In genomic region chr1:43655953-43656352, GRCh38 we compare ENCODE assay signal across 1 cellular context.
TF ChIP-seq lines count a peak whose summit lies in the region.

No MANE protein-coding gene starts in this region.

TF ChIP-seq in GM12878, 131 proteins besides CTCF, POLR2A, EP300 and RAD21:
- TF ChIP-seq JUND (IDR thresholded peaks at IDR 0.05; ENCODE audit: low read depth, low read length) (no peak), ZNF384 (IDR thresholded peaks at IDR 0.05; ENCODE audit: borderline replicate concordance, low read depth, low read length) (peak; percentile 16; the same call in 1 of the 2 replicates), MEF2B (IDR thresholded peaks at IDR 0.05; ENCODE audit: partially characterized antibody, poor library complexity, severe bottlenecking) (no peak), TBL1XR1 (IDR thresholded peaks at IDR 0.05; ENCODE audit: low read depth, low read length) (no peak), MTA2 (IDR thresholded peaks at IDR 0.05; ENCODE audit: low read depth) (no peak), ZNF207 (IDR thresholded peaks at IDR 0.05; ENCODE audit: borderline replicate concordance) (no peak), STAT1 (conservative IDR thresholded peaks at IDR 0.05) (no peak), PKNOX1 (IDR thresholded peaks at IDR 0.05) (no peak), SPI1 (IDR thresholded peaks at IDR 0.05; ENCODE audit: borderline replicate concordance, insufficient read depth, low read depth, low read length) (peak; percentile 88), KAT2A (conservative IDR thresholded peaks at IDR 0.05; ENCODE audit: control insufficient read depth, low read depth, low read length) (no peak), KLF5 (IDR thresholded peaks at IDR 0.05; ENCODE audit: partially characterized antibody) (no peak), IKZF2 (IDR thresholded peaks at IDR 0.05) (no peak)
- TF ChIP-seq, protein P1, sequence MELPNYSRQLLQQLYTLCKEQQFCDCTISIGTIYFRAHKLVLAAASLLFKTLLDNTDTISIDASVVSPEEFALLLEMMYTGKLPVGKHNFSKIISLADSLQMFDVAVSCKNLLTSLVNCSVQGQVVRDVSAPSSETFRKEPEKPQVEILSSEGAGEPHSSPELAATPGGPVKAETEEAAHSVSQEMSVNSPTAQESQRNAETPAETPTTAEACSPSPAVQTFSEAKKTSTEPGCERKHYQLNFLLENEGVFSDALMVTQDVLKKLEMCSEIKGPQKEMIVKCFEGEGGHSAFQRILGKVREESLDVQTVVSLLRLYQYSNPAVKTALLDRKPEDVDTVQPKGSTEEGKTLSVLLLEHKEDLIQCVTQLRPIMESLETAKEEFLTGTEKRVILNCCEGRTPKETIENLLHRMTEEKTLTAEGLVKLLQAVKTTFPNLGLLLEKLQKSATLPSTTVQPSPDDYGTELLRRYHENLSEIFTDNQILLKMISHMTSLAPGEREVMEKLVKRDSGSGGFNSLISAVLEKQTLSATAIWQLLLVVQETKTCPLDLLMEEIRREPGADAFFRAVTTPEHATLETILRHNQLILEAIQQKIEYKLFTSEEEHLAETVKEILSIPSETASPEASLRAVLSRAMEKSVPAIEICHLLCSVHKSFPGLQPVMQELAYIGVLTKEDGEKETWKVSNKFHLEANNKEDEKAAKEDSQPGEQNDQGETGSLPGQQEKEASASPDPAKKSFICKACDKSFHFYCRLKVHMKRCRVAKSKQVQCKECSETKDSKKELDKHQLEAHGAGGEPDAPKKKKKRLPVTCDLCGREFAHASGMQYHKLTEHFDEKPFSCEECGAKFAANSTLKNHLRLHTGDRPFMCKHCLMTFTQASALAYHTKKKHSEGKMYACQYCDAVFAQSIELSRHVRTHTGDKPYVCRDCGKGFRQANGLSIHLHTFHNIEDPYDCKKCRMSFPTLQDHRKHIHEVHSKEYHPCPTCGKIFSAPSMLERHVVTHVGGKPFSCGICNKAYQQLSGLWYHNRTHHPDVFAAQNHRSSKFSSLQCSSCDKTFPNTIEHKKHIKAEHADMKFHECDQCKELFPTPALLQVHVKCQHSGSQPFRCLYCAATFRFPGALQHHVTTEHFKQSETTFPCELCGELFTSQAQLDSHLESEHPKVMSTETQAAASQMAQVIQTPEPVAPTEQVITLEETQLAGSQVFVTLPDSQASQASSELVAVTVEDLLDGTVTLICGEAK (IDR thresholded peaks at IDR 0.05; ENCODE audit: borderline replicate concordance) = no peak
